Comparison of ENCODE assay signal across 22 cellular contexts in the genomic region with DNA sequence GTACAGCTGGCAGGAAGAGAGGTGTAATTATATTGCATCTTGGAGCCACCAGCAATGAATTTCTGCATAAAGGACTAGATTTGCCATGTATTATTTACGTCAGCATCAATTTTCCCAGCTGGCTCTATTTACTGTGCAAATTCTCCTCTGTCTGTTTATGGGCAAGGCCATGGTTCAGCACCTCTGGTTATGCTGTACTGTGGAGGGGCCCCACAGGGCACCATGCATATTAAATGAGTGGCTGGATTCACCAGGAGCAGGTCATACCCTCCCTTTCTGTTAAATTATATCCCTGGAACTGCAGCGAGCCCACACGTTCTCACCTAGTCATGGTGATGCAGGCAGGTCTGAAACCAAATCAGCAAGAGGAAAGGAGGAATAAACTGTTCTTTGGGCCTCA.
DNase-seq lines count a peak whose midpoint lies in the region; ATAC-seq lines count a peak whose summit lies in the region.
"Had no signal": no experiment of that assay in that cellular context is flagged by ENCODE, and none has a peak within 500 bp of the region (broad histone marks: within the 10 kb centered on the region; RNA-seq: fewer than 3 reads in every experiment).

No MANE protein-coding gene starts in this region.

- H3K9me3 Mint-ChIP-seq in activated T-cell treated with anti-CD3 and anti-CD28 coated beads, Interleukin-2, amount 50 U/mL, for 24 hours, result no peaks in the 10 kb centered on the region
- H3K9me3 Mint-ChIP-seq: T-cell had no signal

- peak overlapping the region; percentile 47 for H3K27ac ChIP-seq in cingulate gyrus (ENCODE audit: low read depth, low read length)
- H3K27ac ChIP-seq: A549, SJCRH30 had no signal

- no peak for DNase-seq in activated T-cell treated with anti-CD3 and anti-CD28 coated beads, Interleukin-2, amount 50 U/mL, for 24 hours
- DNase-seq in activated T-cell treated with anti-CD3 and anti-CD28 coated beads, Interleukin-2, amount 50 U/mL, for 1 hour, result no peak
- peak; percentile 21 for DNase-seq in NCI-H2227 (lab: John Stamatoyannopoulos, UW; ENCODE audit: unreplicated experiment)
- DNase-seq: BE2C, DMS 273 treated with DMSO at 0.1 percent for 48 hours, DND-41, Karpas-422, NCI-H1436, NCI-H2029, NCI-H2171 treated with DMSO at 0.1 percent for 48 hours, NCI-H446 treated with DMSO at 0.1 percent for 48 hours, NCI-H82, OCI-M1, SJCRH30, T-cell had no signal

- H3K27ac Mint-ChIP-seq in activated T-cell treated with anti-CD3 and anti-CD28 coated beads, Interleukin-2, amount 50 U/mL, for 24 hours, result peak overlapping the region; percentile 70
- H3K27ac Mint-ChIP-seq: T-cell had no signal

- H3K4me3 Mint-ChIP-seq in activated T-cell treated with anti-CD3 and anti-CD28 coated beads, Interleukin-2, amount 50 U/mL, for 24 hours, result no peak overlapping the region
- H3K4me3 Mint-ChIP-seq: T-cell had no signal

- no peaks in the 10 kb centered on the region for H3K27me3 Mint-ChIP-seq in activated T-cell treated with anti-CD3 and anti-CD28 coated beads, Interleukin-2, amount 50 U/mL, for 24 hours
- H3K27me3 Mint-ChIP-seq: T-cell had no signal

- peaks cover 20% of the 10 kb centered on the region for H3K4me1 Mint-ChIP-seq in activated T-cell treated with anti-CD3 and anti-CD28 coated beads, Interleukin-2, amount 50 U/mL, for 24 hours (ENCODE audit: low read depth)

- ATAC-seq in GM18502 (IDR thresholded peaks at IDR 0.05; ENCODE audit: poor library complexity, unreplicated experiment) (no peak), HG02642 (IDR thresholded peaks at IDR 0.05; ENCODE audit: poor library complexity, unreplicated experiment) (no peak), GM18873 (IDR thresholded peaks at IDR 0.05; ENCODE audit: low FRiP score, unreplicated experiment) (no peak), GM19395 (IDR thresholded peaks at IDR 0.05; ENCODE audit: unreplicated experiment) (no peak)
- ATAC-seq: A549, GM12878, T-cell had no signal

- H3K36me3 Mint-ChIP-seq in activated T-cell treated with anti-CD3 and anti-CD28 coated beads, Interleukin-2, amount 50 U/mL, for 24 hours (ENCODE audit: low read depth), result peaks cover 66% of the 10 kb centered on the region
